In genomic region chr5:73437126-73438047, GRCh38 we compare ENCODE assay signal across 9 cellular contexts. TPM values are rescaled to one million over a fixed set of nuclear protein-coding genes. Genes with fewer than 3 reads are reported as not detected.
DNase-seq lines count a peak whose midpoint lies in the region; ATAC-seq and TF ChIP-seq lines count a peak whose summit lies in the region.
"Had no signal": no experiment of that assay in that cellular context is flagged by ENCODE, and none has a peak within 500 bp of the region (broad histone marks: within the 10 kb centered on the region; RNA-seq: fewer than 3 reads in every experiment).

No MANE protein-coding gene starts in this region.

- H3K27me3 Mint-ChIP-seq in endothelial cell (ENCODE audit: unreplicated experiment), result peaks cover 32% of the 10 kb centered on the region
- H3K27me3 Mint-ChIP-seq in natural killer cell treated with Interleukin-12 subunit alpha and Interleukin-12 subunit beta and Interleukin-15 and Interleukin-18, amount 100 ng/mL, for 72 hours, result peaks cover 53 to 80% of the 10 kb centered on the region in 2 donors

- no peaks in the 10 kb centered on the region for H3K9me3 ChIP-seq in NT2/D1 (ENCODE audit: insufficient read depth, low read length)

- no peak for TF ChIP-seq CTCF in endothelial cell (IDR thresholded peaks at IDR 0.05; ENCODE audit: unreplicated experiment)

- no peaks in the 10 kb centered on the region for H3K36me3 ChIP-seq in NT2/D1 (ENCODE audit: insufficient read depth, insufficient read length, low read length)
- H3K36me3 ChIP-seq: BLaER1 had no signal

- peak overlapping the region; percentile 42 for H3K4me3 ChIP-seq in NT2/D1 (ENCODE audit: insufficient read length, low read depth)
- H3K4me3 ChIP-seq: BLaER1 had no signal

- H3K9ac ChIP-seq in NT2/D1 (ENCODE audit: insufficient read length, low read depth), result peak overlapping the region; percentile 79
- H3K9ac ChIP-seq: BLaER1 had no signal

- peaks cover 5% of the 10 kb centered on the region for H3K36me3 Mint-ChIP-seq in endothelial cell (ENCODE audit: low read depth, unreplicated experiment)
- peaks cover 12% of the 10 kb centered on the region for H3K36me3 Mint-ChIP-seq in natural killer cell treated with Interleukin-12 subunit alpha and Interleukin-12 subunit beta and Interleukin-15 and Interleukin-18, amount 100 ng/mL, for 72 hours

- peak; percentile 14 for DNase-seq in DMS153 (lab: John Stamatoyannopoulos, UW)
- DNase-seq in DMS153 treated with DMSO at 0.1 percent for 48 hours (lab: John Stamatoyannopoulos, UW; ENCODE audit: unreplicated experiment), result no peak
- no peak for DNase-seq in NT2/D1 (ENCODE audit: low read depth, low spot score)
- peak; percentile 72 for DNase-seq in endothelial cell (ENCODE audit: low spot score)
- no peak for DNase-seq in natural killer cell treated with Interleukin-12 subunit alpha and Interleukin-12 subunit beta and Interleukin-15 and Interleukin-18, amount 100 ng/mL, for 72 hours (ENCODE audit: low spot score)
- DNase-seq in pons (ENCODE audit: low spot score), result no peak
- no peak for DNase-seq in NCI-H187 (lab: John Stamatoyannopoulos, UW)
- no peak for DNase-seq in NCI-H2081 (lab: John Stamatoyannopoulos, UW)

- H3K4me3 Mint-ChIP-seq in endothelial cell (ENCODE audit: unreplicated experiment), result no peak overlapping the region
- peak overlapping the region; percentile 24 for H3K4me3 Mint-ChIP-seq in natural killer cell treated with Interleukin-12 subunit alpha and Interleukin-12 subunit beta and Interleukin-15 and Interleukin-18, amount 100 ng/mL, for 72 hours

- H3K9me3 Mint-ChIP-seq in endothelial cell (ENCODE audit: unreplicated experiment), result no peaks in the 10 kb centered on the region
- no peaks in the 10 kb centered on the region for H3K9me3 Mint-ChIP-seq in natural killer cell treated with Interleukin-12 subunit alpha and Interleukin-12 subunit beta and Interleukin-15 and Interleukin-18, amount 100 ng/mL, for 72 hours

- ATAC-seq in natural killer cell treated with Interleukin-12 subunit alpha and Interleukin-12 subunit beta and Interleukin-15 and Interleukin-18, amount 100 ng/mL, for 72 hours, result peak in 1 of 2 donors; percentile 17

- peaks cover 9% of the 10 kb centered on the region for H3K4me1 Mint-ChIP-seq in endothelial cell (ENCODE audit: unreplicated experiment)
- H3K4me1 Mint-ChIP-seq in natural killer cell treated with Interleukin-12 subunit alpha and Interleukin-12 subunit beta and Interleukin-15 and Interleukin-18, amount 100 ng/mL, for 72 hours (ENCODE audit: low read depth in 2 of 2), result peaks cover 5 to 6% of the 10 kb centered on the region in 2 donors

- H3K27ac Mint-ChIP-seq in endothelial cell (ENCODE audit: unreplicated experiment), result no peak overlapping the region
- no peak overlapping the region for H3K27ac Mint-ChIP-seq in natural killer cell treated with Interleukin-12 subunit alpha and Interleukin-12 subunit beta and Interleukin-15 and Interleukin-18, amount 100 ng/mL, for 72 hours

- H3K27me3 ChIP-seq in NT2/D1 (ENCODE audit: insufficient read depth, insufficient read length), result peaks cover 75% of the 10 kb centered on the region

- H3K4me1 ChIP-seq in NT2/D1 (ENCODE audit: insufficient read depth, insufficient read length), result no peaks in the 10 kb centered on the region
- H3K4me1 ChIP-seq: BLaER1 had no signal

RNA-seq across cellular contexts. Expression of gene FOXD1, which starts 11.2 kb away (rescaled TPM):
- total RNA-seq in endothelial cell (ENCODE audit: unreplicated experiment), result 0.33 TPM
- total RNA-seq in natural killer cell treated with Interleukin-12 subunit alpha and Interleukin-12 subunit beta and Interleukin-15 and Interleukin-18, amount 100 ng/mL, for 72 hours, result 1 to 10 TPM; 1.5 to 2.0 TPM

Comparison
In these comparisons a context has a peak if more than half of its experiments do, and no peak if none do; other contexts are left out.
1. DNase-seq: peak in DMS153 (single experiment) and endothelial cell (single experiment); none in DMS153 treated with DMSO at 0.1 percent for 48 hours (single experiment), NT2/D1 (single experiment), natural killer cell treated with Interleukin-12 subunit alpha and Interleukin-12 subunit beta and Interleukin-15 and Interleukin-18, amount 100 ng/mL, for 72 hours (single experiment), pons (single experiment), NCI-H187 (0 of 2) and NCI-H2081 (0 of 2).